Comparison of ENCODE assay signal across 19 cellular contexts in the genomic region with DNA sequence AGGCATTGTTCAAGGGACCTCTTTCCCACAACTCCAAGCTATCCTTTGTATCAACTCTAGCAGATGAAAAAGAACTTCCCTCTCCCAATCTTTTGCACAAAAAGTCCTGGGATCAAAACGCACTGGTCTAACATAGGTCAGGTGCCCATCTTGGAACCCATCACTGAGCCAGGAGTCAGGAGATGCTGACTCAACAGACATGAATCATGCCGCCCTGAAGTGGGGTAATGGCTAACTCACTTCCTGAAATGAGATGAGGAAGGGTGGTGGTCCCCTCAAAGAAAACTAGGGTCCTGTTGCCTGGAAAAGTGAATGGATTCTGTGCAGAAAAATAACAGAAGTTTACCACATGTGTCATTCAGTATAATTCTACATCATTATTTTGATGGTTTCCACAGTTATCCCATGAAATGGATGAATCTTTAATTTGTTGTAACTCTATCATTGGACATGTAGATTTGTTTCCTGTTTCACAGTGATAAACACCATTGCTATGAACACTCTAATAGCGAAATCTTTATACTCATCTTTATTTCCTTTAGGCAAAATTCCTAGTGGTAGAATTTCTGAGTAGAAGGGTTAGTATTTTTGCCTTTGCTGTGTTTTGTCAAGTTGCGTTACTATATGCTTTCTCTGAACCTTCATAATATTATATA.
A peak's percentile ranks its signal among the peaks of the same experiment; 100 is the strongest.
DNase-seq lines count a peak whose midpoint lies in the region; ATAC-seq, FAIRE-seq and TF ChIP-seq lines count a peak whose summit lies in the region.
"Had no signal": no experiment of that assay in that cellular context is flagged by ENCODE, and none has a peak within 500 bp of the region (broad histone marks: within the 10 kb centered on the region; RNA-seq: fewer than 3 reads in every experiment).

No MANE protein-coding gene starts in this region.

- DNase-seq in ACHN: peak; percentile 62
- peak; percentile 84 for DNase-seq in M059J (ENCODE audit: low read depth)
- peak; percentile 55 for DNase-seq in astrocyte (ENCODE audit: low read depth)
- peak in 1 of 2 donors; percentile 55 for DNase-seq in foreskin keratinocyte
- no peak for DNase-seq in stimulated activated CD4-positive, alpha-beta T cell treated with anti-CD3 and anti-CD28 coated beads, Interleukin-1b, Interleukin-23, amount 100 ng/mL, for 48 hours
- no peak for DNase-seq in activated CD4-positive, CD25-positive, alpha-beta regulatory T cell (lab: John Stamatoyannopoulos, UW)
- no peak for DNase-seq in ovary
- DNase-seq in GM13977 (ENCODE audit: low spot score): no peak
- DNase-seq: activated CD4-positive, alpha-beta T cell treated with anti-CD3 and anti-CD28 coated beads, Interleukin-2, amount 50 U/mL, for 48 hours; activated naive CD8-positive, alpha-beta T cell treated with anti-CD3 and anti-CD28 coated beads, Interleukin-2, amount 50 U/mL, for 24 hours; activated T-cell treated with anti-CD3 and anti-CD28 coated beads, Interleukin-2, amount 50 U/mL, for 72 hours; colonic mucosa; H7; midbrain; NCI-H1930; occipital lobe; small intestine had no signal

- H3K4me1 Mint-ChIP-seq in astrocyte (ENCODE audit: low read depth, unreplicated experiment): peaks cover 15% of the 10 kb centered on the region
- H3K4me1 Mint-ChIP-seq: activated naive CD8-positive, alpha-beta T cell treated with anti-CD3 and anti-CD28 coated beads, Interleukin-2, amount 50 U/mL, for 24 hours had no signal

- no peak overlapping the region for H3K9ac ChIP-seq in astrocyte (ENCODE audit: low read length)
- H3K9ac ChIP-seq: KMS-11 had no signal

- H3K4me3 ChIP-seq in astrocyte (ENCODE audit: insufficient read depth, low read depth, low read length) (no peak overlapping the region), ovary (no peak overlapping the region)
- H3K4me3 ChIP-seq: colonic mucosa had no signal

- H3K36me3 Mint-ChIP-seq in astrocyte (ENCODE audit: low read depth, unreplicated experiment): no peaks in the 10 kb centered on the region

- H3K4me2 ChIP-seq in astrocyte (ENCODE audit: low read length): peak overlapping the region; percentile 9
- H3K4me2 ChIP-seq: KMS-11 had no signal

- intact Hi-C loops in ovary (cut with DNase I): no loop called here

- no peaks in the 10 kb centered on the region for H3K27me3 ChIP-seq in astrocyte (ENCODE audit: insufficient read depth, low read length)
- no peaks in the 10 kb centered on the region for H3K27me3 ChIP-seq in foreskin keratinocyte
- no peaks in the 10 kb centered on the region for H3K27me3 ChIP-seq in ovary
- H3K27me3 ChIP-seq: colonic mucosa had no signal

- H3K27ac ChIP-seq in astrocyte (ENCODE audit: low read depth, low read length) (no peak overlapping the region), foreskin keratinocyte (no peak overlapping the region), ovary (no peak overlapping the region)
- H3K27ac ChIP-seq: colonic mucosa, KMS-11 had no signal

- no peaks in the 10 kb centered on the region for H4K20me1 ChIP-seq in astrocyte (ENCODE audit: insufficient read depth, low read length)

- H3K36me3 ChIP-seq in astrocyte (ENCODE audit: insufficient read depth, low read length): no peaks in the 10 kb centered on the region
- no peaks in the 10 kb centered on the region for H3K36me3 ChIP-seq in ovary
- H3K36me3 ChIP-seq: colonic mucosa had no signal

- no peaks in the 10 kb centered on the region for H3K9me3 Mint-ChIP-seq in astrocyte (ENCODE audit: unreplicated experiment)
- H3K9me3 Mint-ChIP-seq: activated naive CD8-positive, alpha-beta T cell treated with anti-CD3 and anti-CD28 coated beads, Interleukin-2, amount 50 U/mL, for 24 hours had no signal

- no peak for FAIRE-seq in astrocyte (lab: Jason Lieb, UNC)
- FAIRE-seq: small intestine had no signal

- TF ChIP-seq POLR2A in ovary (IDR thresholded peaks at IDR 0.05): no peak

- peak; percentile 75 for ATAC-seq in foreskin keratinocyte
- ATAC-seq: activated naive CD8-positive, alpha-beta T cell treated with anti-CD3 and anti-CD28 coated beads, Interleukin-2, amount 50 U/mL, for 24 hours; activated T-cell treated with anti-CD3 and anti-CD28 coated beads, Interleukin-2, amount 50 U/mL, for 72 hours; Right ventricle myocardium inferior had no signal

- no peaks in the 10 kb centered on the region for H3K27me3 Mint-ChIP-seq in astrocyte (ENCODE audit: low read depth, unreplicated experiment)
- H3K27me3 Mint-ChIP-seq: activated naive CD8-positive, alpha-beta T cell treated with anti-CD3 and anti-CD28 coated beads, Interleukin-2, amount 50 U/mL, for 24 hours had no signal

- H3K9me3 ChIP-seq in astrocyte (ENCODE audit: insufficient read depth, low read depth, low read length): no peaks in the 10 kb centered on the region
- no peaks in the 10 kb centered on the region for H3K9me3 ChIP-seq in ovary
- H3K9me3 ChIP-seq: colonic mucosa had no signal

- TF ChIP-seq CTCF in astrocyte (IDR thresholded peaks at IDR 0.05; ENCODE audit: insufficient read depth, low read depth, low read length) (no peak), foreskin keratinocyte (conservative IDR thresholded peaks at IDR 0.05) (no peak), ovary (IDR thresholded peaks at IDR 0.05) (no peak), GM13977 (IDR thresholded peaks at IDR 0.05; ENCODE audit: extremely low read depth, insufficient read depth, missing control alignments) (no peak)

- no peak for TF ChIP-seq EP300 in ovary (IDR thresholded peaks at IDR 0.05)

- peak overlapping the region; percentile 2 for H2AFZ ChIP-seq in astrocyte (ENCODE audit: low read depth, low read length)

- no peak overlapping the region for H3K4me3 Mint-ChIP-seq in astrocyte (ENCODE audit: unreplicated experiment)
- H3K4me3 Mint-ChIP-seq: activated naive CD8-positive, alpha-beta T cell treated with anti-CD3 and anti-CD28 coated beads, Interleukin-2, amount 50 U/mL, for 24 hours; activated T-cell treated with anti-CD3 and anti-CD28 coated beads, Interleukin-2, amount 50 U/mL, for 72 hours had no signal

- no peaks in the 10 kb centered on the region for H3K79me2 ChIP-seq in astrocyte (ENCODE audit: insufficient read depth, low read length)

- H3K4me1 ChIP-seq in astrocyte (ENCODE audit: insufficient read depth, low read length) (peaks cover 19% of the 10 kb centered on the region), foreskin keratinocyte (peaks cover 12% of the 10 kb centered on the region), ovary (ENCODE audit: insufficient read depth) (no peaks in the 10 kb centered on the region)
- H3K4me1 ChIP-seq: colonic mucosa had no signal

- H3K27ac Mint-ChIP-seq in astrocyte (ENCODE audit: unreplicated experiment): peak overlapping the region; percentile 44
- H3K27ac Mint-ChIP-seq: activated naive CD8-positive, alpha-beta T cell treated with anti-CD3 and anti-CD28 coated beads, Interleukin-2, amount 50 U/mL, for 24 hours; activated T-cell treated with anti-CD3 and anti-CD28 coated beads, Interleukin-2, amount 50 U/mL, for 72 hours had no signal

- in situ Hi-C loops in ACHN (cut with HindIII; ENCODE audit: low pct_ligation_motif_present, low pct_unique_long_range_greater_than_20kb, low sequenced_read_pairs): no loop called here
- in situ Hi-C loops in GM13977 (cut with MboI; ENCODE audit: low pct_unique_long_range_greater_than_20kb, low sequenced_read_pairs, unreplicated experiment): no loop called here

- WGBS in ovary, 3 donors: 78 to 81% (median 80%) methylated on average over 4 of the region's 4 CpGs

Comparison
In these comparisons a context has a peak if more than half of its experiments do, and no peak if none do; other contexts are left out.
1. DNase-seq: peak in ACHN (single experiment), M059J (single experiment) and astrocyte (single experiment); none in stimulated activated CD4-positive, alpha-beta T cell treated with anti-CD3 and anti-CD28 coated beads, Interleukin-1b, Interleukin-23, amount 100 ng/mL, for 48 hours (single experiment), activated CD4-positive, CD25-positive, alpha-beta regulatory T cell (0 of 4), ovary (0 of 5) and GM13977 (single experiment).